ENCODE assay signal across 21 cellular contexts in the genomic region with DNA sequence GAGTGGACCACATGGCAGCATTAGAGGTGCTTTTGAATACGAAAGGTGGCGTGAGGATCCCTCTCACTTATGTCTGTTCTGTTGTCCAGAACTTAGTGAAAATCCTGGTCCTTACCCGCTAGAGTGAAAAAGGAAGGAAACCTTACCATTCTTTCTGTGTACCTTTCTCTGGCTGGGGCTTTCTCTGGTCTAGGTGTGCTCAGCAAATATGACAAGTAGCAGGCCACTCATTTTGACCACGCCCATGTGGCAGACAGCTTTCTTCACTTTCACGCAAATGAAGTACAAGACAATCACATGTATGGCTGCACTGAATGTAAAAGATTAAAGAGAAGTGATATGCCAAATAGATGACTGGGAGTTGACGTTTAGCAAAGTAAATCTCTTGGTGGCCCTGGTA.
"Had no signal": no experiment of that assay in that cellular context is flagged by ENCODE, and none has a peak within 500 bp of the region (broad histone marks: within the 10 kb centered on the region; RNA-seq: fewer than 3 reads in every experiment).

No MANE protein-coding gene starts in this region.

- H3K4me1 Mint-ChIP-seq: activated naive CD4-positive, alpha-beta T cell treated with anti-CD3 and anti-CD28 coated beads, Interleukin-2, amount 10 ng/mL, durations not matched to agents 7 days and 5 days; natural killer cell had no signal

- H3K27ac ChIP-seq: coronary artery, heart right ventricle, lower lobe of right lung, neutrophil, parathyroid adenoma, skin epidermis, upper lobe of left lung had no signal

- H2AFZ ChIP-seq: parathyroid adenoma had no signal

- H3K36me3 ChIP-seq: heart right ventricle, lower lobe of right lung, neutrophil, upper lobe of left lung had no signal

- H3K9me3 ChIP-seq: heart right ventricle, lower lobe of right lung, neutrophil, upper lobe of left lung had no signal

- H3K27me3 Mint-ChIP-seq: activated CD4-positive, alpha-beta T cell treated with anti-CD3 and anti-CD28 coated beads, Interleukin-2, amount 10 ng/mL, durations not matched to agents 7 days and 5 days; activated CD8-positive, alpha-beta memory T cell treated with anti-CD3 and anti-CD28 coated beads, Interleukin-2, amount 10 ng/mL, durations not matched to agents 7 days and 5 days; activated CD8-positive, alpha-beta T cell treated with anti-CD3 and anti-CD28 coated beads for 36 hours; activated naive CD4-positive, alpha-beta T cell treated with anti-CD3 and anti-CD28 coated beads, Interleukin-2, amount 10 ng/mL, durations not matched to agents 7 days and 5 days; stimulated activated naive B cell treated with anti-CD40 and anti-IgM and Interleukin-4, amounts not matched to agents 10 μg/mL and 1 μg/mL and 100 μg/mL, for 72 hours had no signal

- H3K36me3 Mint-ChIP-seq: activated naive CD4-positive, alpha-beta T cell treated with anti-CD3 and anti-CD28 coated beads, Interleukin-2, amount 10 ng/mL, durations not matched to agents 7 days and 5 days; natural killer cell had no signal

- H3K4me3 ChIP-seq: coronary artery, heart right ventricle, lower lobe of right lung, skin epidermis, upper lobe of left lung had no signal

- DNase-seq: activated CD4-positive, alpha-beta T cell treated with anti-CD3 and anti-CD28 coated beads, Interleukin-2, amount 10 ng/mL, durations not matched to agents 7 days and 5 days; activated CD4-positive, CD25-positive, alpha-beta regulatory T cell treated with anti-CD3 and anti-CD28 coated beads, Interleukin-2, amount 50 U/mL, for 72 hours; activated CD8-positive, alpha-beta memory T cell treated with anti-CD3 and anti-CD28 coated beads, Interleukin-2, amount 10 ng/mL, durations not matched to agents 7 days and 5 days; activated CD8-positive, alpha-beta T cell treated with anti-CD3 and anti-CD28 coated beads for 36 hours; activated effector memory CD4-positive, alpha-beta T cell treated with anti-CD3 and anti-CD28 coated beads, Interleukin-2, amount 50 U/mL, for 16 hours; activated naive CD4-positive, alpha-beta T cell treated with anti-CD3 and anti-CD28 coated beads, Interleukin-2, amount 10 ng/mL, durations not matched to agents 7 days and 5 days; activated T-cell treated with anti-CD3 and anti-CD28 coated beads for 4 hours; amygdala; endodermal cell; heart right ventricle; lower lobe of right lung; natural killer cell; stimulated activated CD4-positive, alpha-beta T cell treated with anti-CD3 and anti-CD28 coated beads, Interleukin-15, amount 100 ng/mL, for 24 hours; stimulated activated CD4-positive, alpha-beta T cell treated with anti-CD3 and anti-CD28 coated beads, Interleukin-2, amount 100 ng/mL, for 48 hours; stimulated activated CD8-positive, alpha-beta memory T cell treated with anti-CD3 and anti-CD28 coated beads, Interleukin-4, amount 100 ng/mL, for 48 hours; stimulated activated naive B cell treated with anti-CD40 and anti-IgM and Interleukin-4, amounts not matched to agents 10 μg/mL and 1 μg/mL and 100 μg/mL, for 72 hours; upper lobe of left lung had no signal

- H3K4me1 ChIP-seq: parathyroid adenoma had no signal

- H3K27me3 ChIP-seq: heart right ventricle, neutrophil, upper lobe of left lung had no signal

- H3K9me3 Mint-ChIP-seq: activated CD4-positive, alpha-beta T cell treated with anti-CD3 and anti-CD28 coated beads, Interleukin-2, amount 10 ng/mL, durations not matched to agents 7 days and 5 days; activated CD8-positive, alpha-beta T cell treated with anti-CD3 and anti-CD28 coated beads for 36 hours; activated naive CD4-positive, alpha-beta T cell treated with anti-CD3 and anti-CD28 coated beads, Interleukin-2, amount 10 ng/mL, durations not matched to agents 7 days and 5 days; endodermal cell; natural killer cell; stimulated activated naive B cell treated with anti-CD40 and anti-IgM and Interleukin-4, amounts not matched to agents 10 μg/mL and 1 μg/mL and 100 μg/mL, for 72 hours had no signal

- H3K4me3 Mint-ChIP-seq: activated CD4-positive, alpha-beta T cell treated with anti-CD3 and anti-CD28 coated beads, Interleukin-2, amount 10 ng/mL, durations not matched to agents 7 days and 5 days; activated CD8-positive, alpha-beta memory T cell treated with anti-CD3 and anti-CD28 coated beads, Interleukin-2, amount 10 ng/mL, durations not matched to agents 7 days and 5 days; activated CD8-positive, alpha-beta T cell treated with anti-CD3 and anti-CD28 coated beads for 36 hours; activated naive CD4-positive, alpha-beta T cell treated with anti-CD3 and anti-CD28 coated beads, Interleukin-2, amount 10 ng/mL, durations not matched to agents 7 days and 5 days; endodermal cell; natural killer cell; stimulated activated naive B cell treated with anti-CD40 and anti-IgM and Interleukin-4, amounts not matched to agents 10 μg/mL and 1 μg/mL and 100 μg/mL, for 72 hours had no signal

- H3K27ac Mint-ChIP-seq: activated CD4-positive, alpha-beta T cell treated with anti-CD3 and anti-CD28 coated beads, Interleukin-2, amount 10 ng/mL, durations not matched to agents 7 days and 5 days; activated CD8-positive, alpha-beta memory T cell treated with anti-CD3 and anti-CD28 coated beads, Interleukin-2, amount 10 ng/mL, durations not matched to agents 7 days and 5 days; activated CD8-positive, alpha-beta T cell treated with anti-CD3 and anti-CD28 coated beads for 36 hours; activated naive CD4-positive, alpha-beta T cell treated with anti-CD3 and anti-CD28 coated beads, Interleukin-2, amount 10 ng/mL, durations not matched to agents 7 days and 5 days; endodermal cell; natural killer cell; stimulated activated naive B cell treated with anti-CD40 and anti-IgM and Interleukin-4, amounts not matched to agents 10 μg/mL and 1 μg/mL and 100 μg/mL, for 72 hours had no signal

- H3K79me2 ChIP-seq: parathyroid adenoma had no signal

- H3K9ac ChIP-seq: parathyroid adenoma had no signal
